In the genomic region with DNA sequence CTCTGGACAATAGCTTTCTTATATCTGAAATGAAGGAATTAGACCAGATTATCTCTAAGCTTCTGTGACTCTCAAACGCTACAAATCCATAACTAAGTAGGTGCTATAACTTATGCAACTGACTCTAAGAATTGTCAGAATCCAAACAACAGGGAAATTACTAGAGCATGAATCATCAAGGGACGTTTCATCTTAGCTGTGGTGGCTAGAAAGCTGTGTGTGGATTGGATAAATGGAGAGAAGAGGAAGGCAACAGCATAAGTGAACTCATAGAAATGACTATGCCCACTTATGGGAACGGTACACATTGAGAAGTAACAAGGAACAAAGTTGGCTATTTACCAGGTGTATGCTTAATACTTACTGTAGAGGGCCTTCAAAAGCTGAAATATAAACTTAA, we compare ENCODE assay signal across 1 cellular context.
TF ChIP-seq lines count a peak whose summit lies in the region.

No MANE protein-coding gene starts in this region.

TF ChIP-seq in GM23338, 12 proteins besides CTCF, POLR2A, EP300 and RAD21 (continued from another document):
- TF ChIP-seq REST (IDR thresholded peaks at IDR 0.05; ENCODE audit: unreplicated experiment), result no peak
TF ChIP-seq in GM23338: peak in this region for 0.
